Comparison of ENCODE assay signal across 2 cellular contexts in genomic region chr1:8481650-8482380, GRCh38.
A peak's percentile ranks its signal among the peaks of the same experiment; 100 is the strongest.
TF ChIP-seq lines count a peak whose summit lies in the region.

No MANE protein-coding gene starts in this region.

TF ChIP-seq in IMR-90, 13 proteins besides CTCF, POLR2A, EP300 and RAD21:
- TF ChIP-seq CEBPB (IDR thresholded peaks at IDR 0.05; ENCODE audit: low read depth, low read length) (peak; percentile 44), MAFK (IDR thresholded peaks at IDR 0.05; ENCODE audit: low read depth, low read length) (peak; percentile 78), USF2 (IDR thresholded peaks at IDR 0.05; ENCODE audit: low read depth, low read length) (no peak)

TF ChIP-seq in K562, 482 proteins besides CTCF, POLR2A, EP300 and RAD21:
- TF ChIP-seq ZNF316 (IDR thresholded peaks at IDR 0.05): peak; percentile 51
- TF ChIP-seq BDP1 (IDR thresholded peaks at IDR 0.05; ENCODE audit: insufficient read depth, insufficient read length): no peak
- no peak for TF ChIP-seq USF1 (CRISPR knock-in tag; IDR thresholded peaks at IDR 0.05)
- no peak for TF ChIP-seq ZFPM2 (CRISPR knock-in tag; IDR thresholded peaks at IDR 0.05)
- no peak for TF ChIP-seq ZNF398 (CRISPR knock-in tag; IDR thresholded peaks at IDR 0.05)
